Comparison of ENCODE assay signal across 29 cellular contexts in genomic region chr15:74451861-74452835, GRCh38. TPM values are rescaled to one million over a fixed set of nuclear protein-coding genes. Genes with fewer than 3 reads are reported as not detected.
DNase-seq lines count a peak whose midpoint lies in the region; ATAC-seq, FAIRE-seq and TF ChIP-seq lines count a peak whose summit lies in the region.
"Had no signal": no experiment of that assay in that cellular context is flagged by ENCODE, and none has a peak within 500 bp of the region (broad histone marks: within the 10 kb centered on the region; RNA-seq: fewer than 3 reads in every experiment).

No MANE protein-coding gene starts in this region.

- H3K9ac ChIP-seq in neuronal stem cell (ENCODE audit: low read depth, low read length, poor library complexity) = peak overlapping the region; percentile 70
- H3K9ac ChIP-seq: SK-N-SH had no signal

- H3K36me3 Mint-ChIP-seq in glutamatergic neuron (ENCODE audit: unreplicated experiment) (no peaks in the 10 kb centered on the region), GM23338 (ENCODE audit: low read depth) (peaks cover 47% of the 10 kb centered on the region)

- peak; percentile 8 for FAIRE-seq in GM19239 (lab: Jason Lieb, UNC)
- FAIRE-seq: endothelial cell of umbilical vein, GM12892, small intestine, urothelium cell line had no signal

- no peaks in the 10 kb centered on the region; the same call in none of the 2 replicates for H4K20me1 ChIP-seq in GM23338 (replicated peaks; ENCODE audit: insufficient read depth)

- H3K79me1 ChIP-seq in neuronal stem cell (ENCODE audit: low read depth, low read length) = no peaks in the 10 kb centered on the region

- DNase-seq in GM19239 (ENCODE audit: insufficient read length, low spot score) (no peak), NCI-H2227 treated with DMSO at 0.1 percent for 48 hours (lab: John Stamatoyannopoulos, UW) (peak; percentile 26), glutamatergic neuron (peak; percentile 66), neuronal stem cell (ENCODE audit: low spot score) (no peak), GM10248 (ENCODE audit: extremely low spot score) (no peak), GM23338 (ENCODE audit: low spot score) (no peak), DMS 273 (lab: John Stamatoyannopoulos, UW; ENCODE audit: unreplicated experiment) (no peak)
- DNase-seq: activated CD8-positive, alpha-beta memory T cell treated with anti-CD3 and anti-CD28 coated beads for 24 hours; activated naive CD4-positive, alpha-beta T cell treated with Interleukin-2 at 50 U/mL for 16 hours; activated T-cell treated with anti-CD3 and anti-CD28 coated beads, Interleukin-2, amount 50 U/mL, for 1 hour; amniotic stem cell; COR-L47; dermis blood vessel endothelial cell; DND-41; HFFc6; Kasumi-1; mammary epithelial cell; NCI-H1694 treated with DMSO at 0.1 percent for 48 hours; NCI-H345; NCI-H774; SK-N-SH; small intestine; stimulated activated CD4-positive, alpha-beta T cell treated with anti-CD3 and anti-CD28 coated beads, Interleukin-1b, Interleukin-23, amount 100 ng/mL, for 48 hours; T-helper 17 cell had no signal

- no peak overlapping the region for H3K23ac ChIP-seq in neuronal stem cell (ENCODE audit: low read depth, low read length, poor library complexity)

- H3K4me1 Mint-ChIP-seq in glutamatergic neuron (ENCODE audit: low read depth, unreplicated experiment) (peaks cover 13% of the 10 kb centered on the region), GM23338 (peaks cover 9% of the 10 kb centered on the region)

- H3K4me3 Mint-ChIP-seq in glutamatergic neuron (ENCODE audit: unreplicated experiment) = peak overlapping the region; percentile 55
- no peak overlapping the region for H3K4me3 Mint-ChIP-seq in GM23338
- H3K4me3 Mint-ChIP-seq: HFFc6, T-helper 17 cell had no signal

- no peak overlapping the region for H2BK12ac ChIP-seq in neuronal stem cell (ENCODE audit: low read length)

- peaks cover 0 to 13% of the 10 kb centered on the region in 2 donors for H3K4me1 ChIP-seq in neuronal stem cell (ENCODE audit: control insufficient read depth in 2 of 2, insufficient read depth in 1 of 2, low read depth in 1 of 2, low read length in 2 of 2)
- H3K4me1 ChIP-seq in GM23338 (ENCODE audit: insufficient read depth) = no peaks in the 10 kb centered on the region; the same call in 1 of the 2 replicates
- H3K4me1 ChIP-seq: suprapubic skin had no signal

- H2BK120ac ChIP-seq in neuronal stem cell (ENCODE audit: low read depth, low read length) = no peak overlapping the region

- peak overlapping the region; percentile 49 for H3K14ac ChIP-seq in neuronal stem cell (ENCODE audit: low read length)

- H2BK15ac ChIP-seq in neuronal stem cell (ENCODE audit: low read length) = no peak overlapping the region

- TF ChIP-seq CTCF in glutamatergic neuron (IDR thresholded peaks at IDR 0.05; ENCODE audit: partially characterized antibody, unreplicated experiment) (no peak), GM10248 (IDR thresholded peaks at IDR 0.05; ENCODE audit: control extremely low read depth, extremely low read depth, low read depth, missing control alignments) (no peak), GM23338 (conservative IDR thresholded peaks at IDR 0.05; ENCODE audit: low read depth in 2 of 2) (no peak)

- H3K27ac ChIP-seq in neuronal stem cell (replicated peaks; ENCODE audit: low read length) (no peak overlapping the region), GM23338 (ENCODE audit: low read depth) (no peak overlapping the region)
- H3K27ac ChIP-seq: suprapubic skin had no signal

- 0 out of 2 replicates have a peak, but pooled peaks cover 2% of the 10 kb centered on the region for H3F3A ChIP-seq in GM23338 (replicated peaks; ENCODE audit: low read depth)

- H2BK5ac ChIP-seq in neuronal stem cell (ENCODE audit: low read length) = no peak overlapping the region

- H3K9me3 Mint-ChIP-seq in glutamatergic neuron (ENCODE audit: unreplicated experiment) (no peaks in the 10 kb centered on the region), GM23338 (no peaks in the 10 kb centered on the region; the same call in 2 of the 3 replicates)
- H3K9me3 Mint-ChIP-seq: HFFc6 had no signal

- no CpG with 5 or more reads among the region's 16 CpGs for WGBS in neuronal stem cell (ENCODE audit: extremely low coverage in 2 of 2, insufficient read length in 2 of 2, insufficient replicate concordance in 1 of 2), 2 donors

- no peak overlapping the region for H3K4ac ChIP-seq in neuronal stem cell (ENCODE audit: low read length)

- H2AFZ ChIP-seq in neuronal stem cell (ENCODE audit: low read length) = no peak overlapping the region
- no peak overlapping the region for H2AFZ ChIP-seq in GM23338

- POLR2A ChIA-PET in GM10248 (lab: Yijun Ruan, JAX) = no interaction called here

- H4K8ac ChIP-seq in neuronal stem cell (ENCODE audit: low read depth, low read length) = no peak overlapping the region

- H3K27me3 Mint-ChIP-seq in glutamatergic neuron (ENCODE audit: unreplicated experiment) (no peaks in the 10 kb centered on the region), GM23338 (ENCODE audit: insufficient read depth, low read depth, poor library complexity) (no peaks in the 10 kb centered on the region)
- H3K27me3 Mint-ChIP-seq: T-helper 17 cell had no signal

- H3K9me3 ChIP-seq in neuronal stem cell (replicated peaks in 1 of 2; ENCODE audit: control insufficient read depth in 2 of 2, insufficient read depth in 1 of 2, low read depth in 1 of 2, low read length in 2 of 2) = no peaks in the 10 kb centered on the region
- H3K9me3 ChIP-seq: SK-N-SH, suprapubic skin had no signal

- CTCF ChIA-PET in GM10248 (lab: Yijun Ruan, JAX) = interaction anchor here (1.4 to 33.1 kb wide), 6 partner anchors 10 to 159 kb away, joined by 3 to 827 read pairs (median 21); partner anchors contain the start of genes CYP11A1 and SEMA7A

- H3K4me3 ChIP-seq in neuronal stem cell (ENCODE audit: low read length in 2 of 2) (no peak overlapping the region), GM23338 (no peak overlapping the region)
- H3K4me3 ChIP-seq: suprapubic skin had no signal

- H3K4me2 ChIP-seq in neuronal stem cell (ENCODE audit: insufficient read depth, low read length, poor library complexity, severe bottlenecking) (no peak overlapping the region), GM23338 (no peak overlapping the region)
- H3K4me2 ChIP-seq: SK-N-SH had no signal

- H3K79me2 ChIP-seq in GM23338 (replicated peaks; ENCODE audit: insufficient read depth) = no peaks in the 10 kb centered on the region

- H2AK5ac ChIP-seq in neuronal stem cell (ENCODE audit: low read depth, low read length) = no peak overlapping the region

- H3K27ac Mint-ChIP-seq in glutamatergic neuron (ENCODE audit: unreplicated experiment) (no peak overlapping the region), GM23338 (no peak overlapping the region)
- H3K27ac Mint-ChIP-seq: HFFc6, T-helper 17 cell had no signal

- H3K9me2 ChIP-seq in GM23338 (ENCODE audit: insufficient read depth) = no peaks in the 10 kb centered on the region
- H3K9me2 ChIP-seq: SK-N-SH had no signal

- H3K18ac ChIP-seq in neuronal stem cell (ENCODE audit: low read length) = no peak overlapping the region

- H3K27me3 ChIP-seq in neuronal stem cell (ENCODE audit: control insufficient read depth in 3 of 3, insufficient read depth in 3 of 3, low read depth in 1 of 3, low read length in 3 of 3) (no peaks in the 10 kb centered on the region), GM23338 (ENCODE audit: insufficient read depth) (no peaks in the 10 kb centered on the region)
- H3K27me3 ChIP-seq: suprapubic skin had no signal

- no peak overlapping the region for H4K91ac ChIP-seq in neuronal stem cell (ENCODE audit: low read depth, low read length, poor library complexity)

- H3K36me3 ChIP-seq in neuronal stem cell (replicated peaks in 1 of 2; ENCODE audit: control insufficient read depth in 2 of 2, insufficient read depth in 2 of 2, low read length in 2 of 2) = peaks cover 36 to 75% of the 10 kb centered on the region in 2 donors
- no peaks in the 10 kb centered on the region for H3K36me3 ChIP-seq in GM23338 (ENCODE audit: insufficient read depth)

- ATAC-seq in GM23338 = no peak
- no peak for ATAC-seq in activated CD4-positive, CD25-positive, alpha-beta regulatory T cell treated with anti-CD3 and anti-CD28 coated beads, Interleukin-2, amount 50 U/mL, for 24 hours
- ATAC-seq: T-helper 17 cell had no signal

TF ChIP-seq in GM23338, 12 proteins besides CTCF, POLR2A, EP300 and RAD21:
- no peak for TF ChIP-seq EZH2phosphoT487 (IDR thresholded peaks at IDR 0.05; ENCODE audit: unreplicated experiment)
- TF ChIP-seq ZNF331 (CRISPR knock-in tag; IDR thresholded peaks at IDR 0.05; ENCODE audit: low read depth) = no peak
- TF ChIP-seq ETS1 (IDR thresholded peaks at IDR 0.05) = no peak
- no peak for TF ChIP-seq EZH2 (IDR thresholded peaks at IDR 0.05; ENCODE audit: low read depth, unreplicated experiment)
- no peak for TF ChIP-seq STAT1 (IDR thresholded peaks at IDR 0.05; ENCODE audit: unreplicated experiment)

RNA-seq across cellular contexts. Expression of gene UBL7, which starts 8.8 kb away (rescaled TPM):
- total RNA-seq in glutamatergic neuron (ENCODE audit: unreplicated experiment) = 62.6 TPM
- polyA plus RNA-seq in neuronal stem cell (2013, experiment 1 of 2) = 45.9 TPM
- 44.1 TPM for polyA plus RNA-seq in neuronal stem cell (2013, experiment 2 of 2)
- 90.0 and 99.2 TPM in 2 replicates for total RNA-seq in GM23338 (2014; rRNA removed; shearing (Covaris generic))
- polyA plus RNA-seq in GM23338 (2016; fragmentation: Nextera tagmentation; extraction: Ambion mirVana) = 71.6 and 73.7 TPM in 2 replicates

RNA-seq across cellular contexts. Expression of gene SEMA7A, which starts 18.4 kb away (rescaled TPM):
- 16.2 TPM for total RNA-seq in glutamatergic neuron (ENCODE audit: unreplicated experiment)
- polyA plus RNA-seq in neuronal stem cell (2013, experiment 1 of 2) = 10.3 TPM
- polyA plus RNA-seq in neuronal stem cell (2013, experiment 2 of 2) = 10.3 TPM
- total RNA-seq in GM23338 (2014; rRNA removed; shearing (Covaris generic)) = 11.2 and 14.1 TPM in 2 replicates
- 1.2 and 2.0 TPM in 2 replicates for polyA plus RNA-seq in GM23338 (2016; fragmentation: Nextera tagmentation; extraction: Ambion mirVana)

Comparison
In these comparisons a context has a peak if more than half of its experiments do, and no peak if none do; other contexts are left out.
1. DNase-seq: peak in NCI-H2227 treated with DMSO at 0.1 percent for 48 hours (single experiment) and glutamatergic neuron (single experiment); none in GM19239 (single experiment), neuronal stem cell (single experiment), GM10248 (single experiment), GM23338 (single experiment) and DMS 273 (single experiment).